Comparison of ENCODE assay signal across 33 cellular contexts in genomic region chr20:49461894-49462293, GRCh38. TPM values are rescaled to one million over a fixed set of nuclear protein-coding genes. Genes with fewer than 3 reads are reported as not detected.
"Had no signal": no experiment of that assay in that cellular context is flagged by ENCODE, and none has a peak within 500 bp of the region (broad histone marks: within the 10 kb centered on the region; RNA-seq: fewer than 3 reads in every experiment).

No MANE protein-coding gene starts in this region.

- H3K36me3 ChIP-seq: adrenal gland, brain microvascular endothelial cell, breast epithelium had no signal

- H3K27me3 ChIP-seq: adrenal gland, body of pancreas, brain microvascular endothelial cell, breast epithelium had no signal

- H3K27ac ChIP-seq: adrenal gland, brain microvascular endothelial cell, breast epithelium, VCaP had no signal

- H3K4me1 ChIP-seq: adrenal gland, breast epithelium had no signal

- FAIRE-seq: astrocyte, TTC549 had no signal

- H3K9me3 ChIP-seq: adrenal gland, body of pancreas, breast epithelium had no signal

- DNase-seq: activated B cell treated with CpG ODN at 0.5 μM for 24 hours; activated CD4-positive, alpha-beta memory T cell treated with anti-CD3 and anti-CD28 coated beads, Interleukin-2, amount 10 ng/mL, durations not matched to agents 7 days and 5 days; activated CD4-positive, alpha-beta T cell treated with anti-CD3 and anti-CD28 coated beads for 4 hours; activated CD4-positive, alpha-beta T cell treated with anti-CD3 and anti-CD28 coated beads, Interleukin-2, amount 10 ng/mL, durations not matched to agents 24 days and 14 days; activated CD4-positive, alpha-beta T cell treated with anti-CD3 and anti-CD28 coated beads, Interleukin-2, amount 50 U/mL, for 48 hours; activated CD4-positive, CD25-positive, alpha-beta regulatory T cell treated with anti-CD3 and anti-CD28 coated beads, Interleukin-2, amount 50 U/mL, for 72 hours; activated CD8-positive, alpha-beta memory T cell treated with anti-CD3 and anti-CD28 coated beads for 24 hours; activated CD8-positive, alpha-beta memory T cell treated with anti-CD3 and anti-CD28 coated beads, Interleukin-2, amount 10 ng/mL, durations not matched to agents 7 days and 5 days; activated CD8-positive, alpha-beta memory T cell treated with anti-CD3 and anti-CD28 coated beads, Interleukin-2, amount 50 U/mL, for 48 hours; activated CD8-positive, alpha-beta T cell treated with anti-CD3 and anti-CD28 coated beads, Interleukin-2, amount 10 ng/mL, durations not matched to agents 7 days and 5 days; activated effector memory CD4-positive, alpha-beta T cell treated with anti-CD3 and anti-CD28 coated beads, Interleukin-2, amount 50 U/mL, for 16 hours; activated gamma-delta T cell treated with Interleukin-2 at 50 U/mL for 16 hours; activated naive CD4-positive, alpha-beta T cell; activated naive CD4-positive, alpha-beta T cell treated with anti-CD3 and anti-CD28 coated beads for 36 hours; activated naive CD4-positive, alpha-beta T cell treated with anti-CD3 and anti-CD28 coated beads, Interleukin-2, amount 50 U/mL, for 16 hours; activated naive CD8-positive, alpha-beta T cell treated with anti-CD3 and anti-CD28 coated beads for 36 hours; activated T-cell treated with anti-CD3 and anti-CD28 coated beads, Interleukin-2, amount 50 U/mL, for 24 hours; activated T-cell treated with anti-CD3 and anti-CD28 coated beads, Interleukin-2, amount 50 U/mL, for 48 hours; adrenal gland; amniotic stem cell; aorta; body of pancreas; brain microvascular endothelial cell; central memory CD4-positive, alpha-beta T cell; T-helper 1 cell; T-helper 2 cell; T-helper 9 cell had no signal

- ATAC-seq: activated CD8-positive, alpha-beta memory T cell treated with anti-CD3 and anti-CD28 coated beads, Interleukin-2, amount 10 ng/mL, durations not matched to agents 7 days and 5 days; activated CD8-positive, alpha-beta T cell treated with anti-CD3 and anti-CD28 coated beads, Interleukin-2, amount 10 ng/mL, durations not matched to agents 7 days and 5 days; activated naive CD4-positive, alpha-beta T cell treated with anti-CD3 and anti-CD28 coated beads, Interleukin-2, amount 50 U/mL, for 72 hours; activated T-helper 17 cell treated with anti-CD3 and anti-CD28 coated beads, Interleukin-2, amount 50 U/mL, for 72 hours had no signal

- H3K4me3 ChIP-seq: adrenal gland, body of pancreas, breast epithelium had no signal

RNA-seq across cellular contexts. Expression of gene KCNB1, which starts 20.6 kb away (rescaled TPM):
- total RNA-seq: activated B cell treated with CpG ODN at 0.5 μM for 24 hours; activated CD8-positive, alpha-beta T cell treated with anti-CD3 and anti-CD28 coated beads, Interleukin-2, amount 10 ng/mL, durations not matched to agents 7 days and 5 days; activated naive CD4-positive, alpha-beta T cell treated with anti-CD3 and anti-CD28 coated beads for 36 hours; activated naive CD4-positive, alpha-beta T cell treated with anti-CD3 and anti-CD28 coated beads, Interleukin-2, amount 50 U/mL, for 72 hours; activated naive CD8-positive, alpha-beta T cell treated with anti-CD3 and anti-CD28 coated beads for 36 hours; activated T-helper 17 cell treated with anti-CD3 and anti-CD28 coated beads, Interleukin-2, amount 50 U/mL, for 72 hours had no signal
